In genomic region chr4:140240237-140240636, GRCh38 we compare ENCODE assay signal across 22 cellular contexts.
DNase-seq lines count a peak whose midpoint lies in the region; ATAC-seq, FAIRE-seq and TF ChIP-seq lines count a peak whose summit lies in the region.
"Had no signal": no experiment of that assay in that cellular context is flagged by ENCODE, and none has a peak within 500 bp of the region (broad histone marks: within the 10 kb centered on the region; RNA-seq: fewer than 3 reads in every experiment).

No MANE protein-coding gene starts in this region.

- no peak overlapping the region for H2BK5ac ChIP-seq in H1 (ENCODE audit: low read depth, low read length)

- H3K4me2 ChIP-seq in BLaER1 = peak overlapping the region; percentile 89
- no peak overlapping the region for H3K4me2 ChIP-seq in H1 (ENCODE audit: insufficient read depth in 1 of 2, low read depth in 2 of 2, low read length in 2 of 2)
- H3K4me2 ChIP-seq: hepatocyte had no signal

- no peak overlapping the region for H4K5ac ChIP-seq in H1 (ENCODE audit: insufficient read length, low read depth, low read length)

- no peak overlapping the region for H3K18ac ChIP-seq in H1 (ENCODE audit: extremely low read depth, low read length)

- H3K36me3 ChIP-seq in BLaER1 = no peaks in the 10 kb centered on the region
- no peaks in the 10 kb centered on the region for H3K36me3 ChIP-seq in H1 (ENCODE audit: control insufficient read depth in 2 of 4, insufficient read depth in 4 of 4, low read length in 3 of 4)
- H3K36me3 ChIP-seq in esophagus muscularis mucosa = no peaks in the 10 kb centered on the region
- H3K36me3 ChIP-seq: neutrophil, right atrium auricular region had no signal

- H2BK15ac ChIP-seq in H1 (ENCODE audit: low read length) = no peak overlapping the region

- H3K9ac ChIP-seq in BLaER1 (no peak overlapping the region), H1 (replicated peaks in 1 of 4; ENCODE audit: extremely low read depth in 1 of 4, low read depth in 3 of 4, low read length in 3 of 4) (no peak overlapping the region)

- no peak overlapping the region for H3K56ac ChIP-seq in H1 (replicated peaks; ENCODE audit: insufficient read length, low read depth, low read length)

- H2BK12ac ChIP-seq in H1 (ENCODE audit: low read depth, low read length) = peak overlapping the region; percentile 10; the same call in 1 of the 2 replicates

- H3K4me3 ChIP-seq in BLaER1 = no peak overlapping the region
- no peak overlapping the region for H3K4me3 ChIP-seq in H1 (ENCODE audit: extremely low read depth in 1 of 4, insufficient read depth in 2 of 4, low read depth in 3 of 4, low read length in 4 of 4)
- H3K4me3 ChIP-seq in esophagus muscularis mucosa = no peak overlapping the region
- H3K4me3 ChIP-seq: hepatocyte, right atrium auricular region had no signal

- 0 out of 2 replicates have a peak overlapping the region, but pooled peaks have one; percentile 17 for H2AK5ac ChIP-seq in H1 (ENCODE audit: low read depth, low read length)

- no peaks in the 10 kb centered on the region for H4K20me1 ChIP-seq in BLaER1
- H4K20me1 ChIP-seq in H1 (replicated peaks in 1 of 2; ENCODE audit: control insufficient read depth in 1 of 2, insufficient read depth in 2 of 2, low read length in 2 of 2) = no peaks in the 10 kb centered on the region

- TF ChIP-seq RAD21 in H1 (IDR thresholded peaks at IDR 0.05 in 1 of 2, conservative IDR thresholded peaks at IDR 0.05 in 1 of 2; ENCODE audit: low read depth in 2 of 2, low read length in 2 of 2) = no peak

- H4K8ac ChIP-seq in H1 (ENCODE audit: extremely low read depth, insufficient read depth, low read length) = no peak overlapping the region

- no peaks in the 10 kb centered on the region for H3K79me1 ChIP-seq in H1 (ENCODE audit: low read depth, low read length)

- POLR2A ChIA-PET in H1 (lab: Charles Lee; ENCODE audit: partially characterized antibody) (interaction anchor here (2.0 kb wide), 1 partner anchor 12 kb away, joined by 10 read pairs; no protein-coding TSS in a partner anchor), GM10248 (lab: Yijun Ruan, JAX) (no interaction called here)

- no peak overlapping the region for H3K14ac ChIP-seq in H1 (ENCODE audit: insufficient read length)

- H2BK120ac ChIP-seq in H1 (replicated peaks; ENCODE audit: low read depth, low read length) = no peak overlapping the region

- intact Hi-C loops in esophagus muscularis mucosa (cut with DNase I) = no loop called here

- H3K23me2 ChIP-seq in H1 (ENCODE audit: low read depth, low read length) = no peaks in the 10 kb centered on the region

- no peaks in the 10 kb centered on the region for H3K27me3 ChIP-seq in BLaER1
- no peaks in the 10 kb centered on the region; a peak in 2 of 7 replicates for H3K27me3 ChIP-seq in H1 (replicated peaks in 1 of 4; ENCODE audit: control insufficient read depth in 3 of 4, extremely low read depth in 1 of 4, insufficient read depth in 3 of 4, low read length in 3 of 4)
- H3K27me3 ChIP-seq in esophagus muscularis mucosa = no peaks in the 10 kb centered on the region
- H3K27me3 ChIP-seq: hepatocyte, neutrophil, right atrium auricular region had no signal

- DNase-seq in NCI-H1092 treated with DMSO at 0.1 percent for 48 hours (lab: John Stamatoyannopoulos, UW) (peak; percentile 83), NCI-H510A treated with DMSO at 0.1 percent for 48 hours (lab: John Stamatoyannopoulos, UW) (peak; percentile 69), H1 (ENCODE audit: low read depth in 1 of 2, low spot score in 2 of 2) (no peak), GM10248 (ENCODE audit: extremely low spot score) (no peak), esophagus muscularis mucosa (ENCODE audit: extremely low spot score) (no peak)
- DNase-seq in activated CD4-positive, alpha-beta T cell treated with anti-CD3 and anti-CD28 coated beads, Interleukin-2, amount 50 U/mL, for 4 hours = no peak
- DNase-seq: activated effector memory CD4-positive, alpha-beta T cell treated with Interleukin-2 at 50 U/mL for 16 hours; amniotic stem cell; central memory CD4-positive, alpha-beta T cell; HFFc6; islet precursor cell; NCI-H2227 treated with DMSO at 0.1 percent for 48 hours; stimulated activated CD4-positive, alpha-beta T cell treated with anti-CD3 and anti-CD28 coated beads, Interleukin-15, amount 100 ng/mL, for 24 hours; stimulated activated naive CD4-positive, alpha-beta T cell treated with Interleukin-2 at 50 U/mL for 16 hours; T-helper 2 cell had no signal

- WGBS in H1 (ENCODE audit: extremely low coverage in 1 of 2, insufficient coverage in 1 of 2, insufficient read length in 1 of 2, insufficient replicate concordance in 2 of 2, low coverage in 1 of 2, low lambda C conversion rate in 2 of 2, missing lambda C conversion rate in 1 of 2), 2 experiments = 83% methylated on average over 6 of the region's 6 CpGs; no CpG with 5 or more reads in 1 of the 2 experiments
- 76% methylated on average over 6 of the region's 6 CpGs for WGBS in esophagus muscularis mucosa

- H3K9me3 ChIP-seq in BLaER1 = no peaks in the 10 kb centered on the region
- H3K9me3 ChIP-seq in H1 (ENCODE audit: insufficient read depth in 2 of 2, low read depth in 1 of 2, low read length in 1 of 2) = no peaks in the 10 kb centered on the region
- no peaks in the 10 kb centered on the region for H3K9me3 ChIP-seq in esophagus muscularis mucosa
- H3K9me3 ChIP-seq: neutrophil, right atrium auricular region had no signal

- no peak overlapping the region for H3K23ac ChIP-seq in H1 (ENCODE audit: insufficient read length)

- TF ChIP-seq EP300 in H1 (IDR thresholded peaks at IDR 0.05; ENCODE audit: borderline replicate concordance in 1 of 2, low read depth in 2 of 2, low read length in 2 of 2) (no peak), esophagus muscularis mucosa (IDR thresholded peaks at IDR 0.05) (no peak)

- TF ChIP-seq CTCF in H1 (IDR thresholded peaks at IDR 0.05; ENCODE audit: control extremely low read depth in 1 of 3, insufficient read depth in 1 of 3, low read depth in 1 of 3, low read length in 3 of 3) (no peak), GM10248 (IDR thresholded peaks at IDR 0.05; ENCODE audit: control extremely low read depth, extremely low read depth, low read depth, missing control alignments) (no peak), esophagus muscularis mucosa (IDR thresholded peaks at IDR 0.05) (no peak)

- no peaks in the 10 kb centered on the region for H3K79me2 ChIP-seq in H1 (ENCODE audit: control insufficient read depth in 1 of 2, insufficient read depth in 2 of 2, low read length in 2 of 2)
- H3K79me2 ChIP-seq: hepatocyte had no signal

- H3K4ac ChIP-seq in H1 (replicated peaks; ENCODE audit: insufficient read length, low read depth, low read length) = no peak overlapping the region

- H4K91ac ChIP-seq in H1 (replicated peaks; ENCODE audit: insufficient read length, low read length) = no peak overlapping the region

- H2BK20ac ChIP-seq in H1 (ENCODE audit: low read length) = no peak overlapping the region

- no peak for FAIRE-seq in H1 (lab: Jason Lieb, UNC)
- FAIRE-seq: A204.1 had no signal

- H3K27ac ChIP-seq in BLaER1 (no peak overlapping the region), H1 (ENCODE audit: low read depth, low read length) (no peak overlapping the region), esophagus muscularis mucosa (replicated peaks in 1 of 4) (no peak overlapping the region)
- H3K27ac ChIP-seq: hepatocyte, neutrophil, right atrium auricular region had no signal

- no peak overlapping the region for H2AFZ ChIP-seq in H1 (ENCODE audit: low read length)
- H2AFZ ChIP-seq: hepatocyte had no signal

- peaks cover 87% of the 10 kb centered on the region for H3K4me1 ChIP-seq in BLaER1
- H3K4me1 ChIP-seq in H1 (replicated peaks in 1 of 4; ENCODE audit: control insufficient read depth in 3 of 4, insufficient read depth in 4 of 4, low read length in 3 of 4) = peaks cover 17 to 28% (median 25%) of the 10 kb centered on the region in 4 experiments
- H3K4me1 ChIP-seq in esophagus muscularis mucosa = peaks cover 25 to 62% (median 50%) of the 10 kb centered on the region in 4 donors

- no peak for ATAC-seq in GM19395 (IDR thresholded peaks at IDR 0.05; ENCODE audit: unreplicated experiment)
- ATAC-seq: activated CD4-positive, CD25-positive, alpha-beta regulatory T cell treated with anti-CD3 and anti-CD28 coated beads, Interleukin-2, amount 50 U/mL, for 24 hours had no signal

- CTCF ChIA-PET in H1 (lab: Charles Lee; ENCODE audit: partially characterized antibody) = interaction anchor here (2.5 to 3.0 kb wide), 3 partner anchors 12 to 188 kb away, joined by 7 to 16 read pairs (median 7); no protein-coding TSS in a partner anchor
- CTCF ChIA-PET in GM10248 (lab: Yijun Ruan, JAX) = no interaction called here

- no peak for TF ChIP-seq POLR2A in H1 (IDR thresholded peaks at IDR 0.05; ENCODE audit: control extremely low read depth in 1 of 2, low read depth in 2 of 2, low read length in 2 of 2)
- no peak for TF ChIP-seq POLR2A in esophagus muscularis mucosa (IDR thresholded peaks at IDR 0.05; ENCODE audit: low read depth)

TF ChIP-seq in H1, 55 proteins besides CTCF, POLR2A, EP300 and RAD21:
- TF ChIP-seq SP1 (IDR thresholded peaks at IDR 0.05; ENCODE audit: low read depth, low read length) (no peak), TAF7 (optimal IDR thresholded peaks at IDR 0.05; ENCODE audit: borderline replicate concordance, low read depth, low read length) (no peak), CHD1 (IDR thresholded peaks at IDR 0.05; ENCODE audit: low read depth, low read length) (no peak), SP4 (IDR thresholded peaks at IDR 0.05; ENCODE audit: low read length) (no peak), GABPA (IDR thresholded peaks at IDR 0.05; ENCODE audit: borderline replicate concordance, insufficient read depth, low read length) (no peak), USF2 (IDR thresholded peaks at IDR 0.05; ENCODE audit: low read length) (no peak), ASH2L (IDR thresholded peaks at IDR 0.05; ENCODE audit: low read length) (no peak), CBX8 (IDR thresholded peaks at IDR 0.05; ENCODE audit: borderline replicate concordance, low read depth, low read length) (no peak)
TF ChIP-seq in H1: peak in this region for 0.

Comparison
In these comparisons a context has a peak if more than half of its experiments do, and no peak if none do; other contexts are left out.
1. DNase-seq: peak in NCI-H1092 treated with DMSO at 0.1 percent for 48 hours (single experiment) and NCI-H510A treated with DMSO at 0.1 percent for 48 hours (single experiment); none in H1 (0 of 2), GM10248 (single experiment), activated CD4-positive, alpha-beta T cell treated with anti-CD3 and anti-CD28 coated beads, Interleukin-2, amount 50 U/mL, for 4 hours (0 of 2) and esophagus muscularis mucosa (single experiment).